ENCODE assay signal across 11 cellular contexts in the genomic region with DNA sequence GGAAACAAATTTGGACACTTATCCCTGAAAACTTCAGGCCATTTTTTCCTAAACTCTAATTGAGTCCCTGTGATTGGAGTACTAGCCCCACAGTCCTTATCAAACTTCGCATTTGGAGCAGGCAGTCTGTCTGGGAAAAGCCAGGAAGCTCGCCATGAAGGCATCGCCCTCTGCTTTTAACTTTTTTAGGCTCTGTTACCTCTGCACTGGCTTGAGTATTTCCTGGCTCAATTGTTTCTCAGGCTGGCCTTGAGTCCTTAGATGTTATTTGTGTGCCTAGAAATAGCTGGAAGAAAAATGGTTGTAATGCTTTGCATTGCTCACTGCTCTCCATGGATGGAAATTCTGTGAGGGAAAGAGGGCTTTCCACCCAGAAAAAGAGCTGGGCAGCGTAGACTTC. TPM values are rescaled to one million over a fixed set of nuclear protein-coding genes. Genes with fewer than 3 reads are reported as not detected.
DNase-seq lines count a peak whose midpoint lies in the region; ATAC-seq and TF ChIP-seq lines count a peak whose summit lies in the region.
"Had no signal": no experiment of that assay in that cellular context is flagged by ENCODE, and none has a peak within 500 bp of the region (broad histone marks: within the 10 kb centered on the region; RNA-seq: fewer than 3 reads in every experiment).

No MANE protein-coding gene starts in this region.

- 51 to 90% methylated on average over 2 to 4 of the region's 4 CpGs for WGBS in transverse colon (ENCODE audit: low coverage in 1 of 2), 2 donors

- H3K9me3 Mint-ChIP-seq in nephron progenitor cell, result no peaks in the 10 kb centered on the region
- no peaks in the 10 kb centered on the region for H3K9me3 Mint-ChIP-seq in effector memory CD8-positive, alpha-beta T cell
- H3K9me3 Mint-ChIP-seq: activated CD4-positive, alpha-beta memory T cell treated with anti-CD3 and anti-CD28 coated beads, Interleukin-2, amount 10 ng/mL, durations not matched to agents 7 days and 5 days; activated naive CD8-positive, alpha-beta T cell treated with anti-CD3 and anti-CD28 coated beads, Interleukin-2, amount 50 U/mL, for 24 hours had no signal

- H3K9ac ChIP-seq in SK-N-MC (ENCODE audit: insufficient read length), result no peak overlapping the region
- no peak overlapping the region for H3K9ac ChIP-seq in fibroblast of lung (ENCODE audit: insufficient read depth, low read length)

- H3K4me1 Mint-ChIP-seq in nephron progenitor cell, result peaks cover 84% of the 10 kb centered on the region
- peaks cover 76% of the 10 kb centered on the region in 2 donors for H3K4me1 Mint-ChIP-seq in effector memory CD8-positive, alpha-beta T cell (ENCODE audit: low read depth in 2 of 2)

- H3K27ac ChIP-seq in SK-N-MC (peak overlapping the region; percentile 43), fibroblast of lung (ENCODE audit: insufficient read depth, low read length) (peak overlapping the region; percentile 20), transverse colon (peak overlapping the region; percentile 99 to 100 (median 99))

- no peak for TF ChIP-seq POLR2A in transverse colon (IDR thresholded peaks at IDR 0.05)

- DNase-seq in SK-N-MC (ENCODE audit: low read depth, low spot score), result no peak
- DNase-seq in fibroblast of lung (ENCODE audit: low read depth in 2 of 2), result no peak
- DNase-seq in nephron progenitor cell, result no peak
- DNase-seq in transverse colon, result no peak
- no peak for DNase-seq in cerebellar cortex (ENCODE audit: low spot score)
- DNase-seq in stimulated activated CD4-positive, alpha-beta T cell treated with anti-CD3 and anti-CD28 coated beads, Interleukin-4, amount 100 ng/mL, for 4 hours, result no peak
- DNase-seq in nucleus accumbens (lab: John Stamatoyannopoulos, UW), result no peak
- no peak for DNase-seq in effector memory CD8-positive, alpha-beta T cell
- DNase-seq: activated CD4-positive, alpha-beta memory T cell treated with anti-CD3 and anti-CD28 coated beads, Interleukin-2, amount 10 ng/mL, durations not matched to agents 7 days and 5 days; activated naive CD8-positive, alpha-beta T cell treated with anti-CD3 and anti-CD28 coated beads, Interleukin-2, amount 50 U/mL, for 24 hours; midbrain had no signal

- intact Hi-C loops in transverse colon (cut with DNase I; ENCODE audit: low total_unique reads), result no loop called here

- TF ChIP-seq CTCF in fibroblast of lung (conservative IDR thresholded peaks at IDR 0.05 in 1 of 2, IDR thresholded peaks at IDR 0.05 in 1 of 2; ENCODE audit: low read depth in 1 of 2, low read length in 2 of 2) (no peak), nephron progenitor cell (IDR thresholded peaks at IDR 0.05) (no peak), transverse colon (IDR thresholded peaks at IDR 0.05) (no peak)

- peaks cover 38% of the 10 kb centered on the region for H3K4me1 ChIP-seq in fibroblast of lung (ENCODE audit: control insufficient read depth, extremely low read depth, insufficient read depth, low read length)
- peaks cover 78 to 84% (median 82%) of the 10 kb centered on the region in 4 donors for H3K4me1 ChIP-seq in transverse colon

- no peak overlapping the region for H3K4me3 ChIP-seq in SK-N-MC
- H3K4me3 ChIP-seq in fibroblast of lung (replicated peaks in 1 of 4; ENCODE audit: control extremely low read depth in 1 of 4, insufficient read depth in 1 of 4, low read depth in 3 of 4, low read length in 4 of 4), result no peak overlapping the region
- no peak overlapping the region for H3K4me3 ChIP-seq in transverse colon

- TF ChIP-seq EP300 in transverse colon (IDR thresholded peaks at IDR 0.05; ENCODE audit: low read depth), result no peak

- no peak for ATAC-seq in effector memory CD8-positive, alpha-beta T cell (replicated peaks)
- ATAC-seq: activated naive CD8-positive, alpha-beta T cell treated with anti-CD3 and anti-CD28 coated beads, Interleukin-2, amount 50 U/mL, for 24 hours had no signal

- H3K27me3 ChIP-seq in fibroblast of lung (ENCODE audit: control insufficient read depth, insufficient read depth, low read length) (no peaks in the 10 kb centered on the region), transverse colon (no peaks in the 10 kb centered on the region)

- H3K36me3 ChIP-seq in SK-N-MC (ENCODE audit: insufficient read depth, low read length) (peaks cover 5% of the 10 kb centered on the region; the same call in 1 of the 2 replicates), fibroblast of lung (ENCODE audit: control insufficient read depth, insufficient read depth, low read length) (no peaks in the 10 kb centered on the region), transverse colon (no peaks in the 10 kb centered on the region)

- no peak overlapping the region for H3K4me3 Mint-ChIP-seq in nephron progenitor cell
- H3K4me3 Mint-ChIP-seq in effector memory CD8-positive, alpha-beta T cell, result peak overlapping the region in 1 of 2 donors; percentile 86
- H3K4me3 Mint-ChIP-seq: activated CD4-positive, alpha-beta memory T cell treated with anti-CD3 and anti-CD28 coated beads, Interleukin-2, amount 10 ng/mL, durations not matched to agents 7 days and 5 days; activated naive CD8-positive, alpha-beta T cell treated with anti-CD3 and anti-CD28 coated beads, Interleukin-2, amount 50 U/mL, for 24 hours had no signal

- no peak overlapping the region for H3K4me2 ChIP-seq in fibroblast of lung (ENCODE audit: extremely low read depth, insufficient read depth, low read length)

- H3K27me3 Mint-ChIP-seq in nephron progenitor cell (ENCODE audit: low read depth, poor library complexity), result no peaks in the 10 kb centered on the region
- H3K27me3 Mint-ChIP-seq in effector memory CD8-positive, alpha-beta T cell, result no peaks in the 10 kb centered on the region
- H3K27me3 Mint-ChIP-seq: activated CD4-positive, alpha-beta memory T cell treated with anti-CD3 and anti-CD28 coated beads, Interleukin-2, amount 10 ng/mL, durations not matched to agents 7 days and 5 days; activated naive CD8-positive, alpha-beta T cell treated with anti-CD3 and anti-CD28 coated beads, Interleukin-2, amount 50 U/mL, for 24 hours had no signal

- in situ Hi-C loops in transverse colon (cut with MboI; ENCODE audit: low pct_ligation_motif_present in 1 of 4, low pct_unique_long_range_greater_than_20kb in 1 of 4, low sequenced_read_pairs in 3 of 4), result no loop called here

- no peaks in the 10 kb centered on the region for H3K9me3 ChIP-seq in SK-N-MC (ENCODE audit: low read depth, low read length)
- H3K9me3 ChIP-seq in fibroblast of lung (ENCODE audit: control insufficient read depth, insufficient read depth, low read depth, low read length), result no peaks in the 10 kb centered on the region
- H3K9me3 ChIP-seq in transverse colon, result no peaks in the 10 kb centered on the region

- peaks cover 88% of the 10 kb centered on the region for H3K79me2 ChIP-seq in fibroblast of lung (ENCODE audit: control insufficient read depth, insufficient read depth, low read length)

- peak overlapping the region; percentile 88 for H3K27ac Mint-ChIP-seq in nephron progenitor cell
- H3K27ac Mint-ChIP-seq in effector memory CD8-positive, alpha-beta T cell, result peak overlapping the region in 1 of 2 donors; percentile 87
- H3K27ac Mint-ChIP-seq: activated CD4-positive, alpha-beta memory T cell treated with anti-CD3 and anti-CD28 coated beads, Interleukin-2, amount 10 ng/mL, durations not matched to agents 7 days and 5 days; activated naive CD8-positive, alpha-beta T cell treated with anti-CD3 and anti-CD28 coated beads, Interleukin-2, amount 50 U/mL, for 24 hours had no signal

- H3K36me3 Mint-ChIP-seq in nephron progenitor cell (ENCODE audit: low read depth), result peaks cover 9% of the 10 kb centered on the region
- peaks cover 31% of the 10 kb centered on the region for H3K36me3 Mint-ChIP-seq in effector memory CD8-positive, alpha-beta T cell (ENCODE audit: insufficient read depth)

- H2AFZ ChIP-seq in fibroblast of lung (ENCODE audit: low read length), result no peak overlapping the region

- H4K20me1 ChIP-seq in fibroblast of lung (ENCODE audit: control insufficient read depth, extremely low read depth, insufficient read depth, low read length), result no peaks in the 10 kb centered on the region

RNA-seq across cellular contexts. Expression of a gene that starts 24.2 kb away (rescaled TPM):
- total RNA-seq in fibroblast of lung, result 65.0 and 127 TPM in 2 replicates
- polyA plus RNA-seq in fibroblast of lung, result 363 and 683 TPM in 2 replicates
- polyA plus RNA-seq in fibroblast of lung (2012), result 608 and 1,180 TPM in 2 replicates
- 641 and 1,577 TPM in 2 replicates for polyA minus RNA-seq in fibroblast of lung (ENCODE audit: low replicate concordance)
- 1,000 to 10,000 TPM in 1 of 4 donors, 100 to 1,000 TPM in 3; 458 to 1,080 (median 723) TPM for total RNA-seq in transverse colon

RNA-seq across cellular contexts. Expression of a gene that starts 52.7 kb away (rescaled TPM):
- total RNA-seq in fibroblast of lung (198 and 334 TPM in 2 replicates), transverse colon (100 to 1,000 TPM; 267 to 660 (median 460) TPM)
- polyA plus RNA-seq in fibroblast of lung, result 171 and 280 TPM in 2 replicates
- 288 and 298 TPM in 2 replicates for polyA plus RNA-seq in fibroblast of lung (2012)
- 519 and 653 TPM in 2 replicates for polyA minus RNA-seq in fibroblast of lung (ENCODE audit: low replicate concordance)

RNA-seq across cellular contexts. Expression of a gene that starts 53.9 kb away (rescaled TPM):
- total RNA-seq in fibroblast of lung, result under 0.01 and 0.17 TPM in 2 replicates
- polyA plus RNA-seq in fibroblast of lung, result 0.09 and 0.12 TPM in 2 replicates
- polyA plus RNA-seq in fibroblast of lung (2012), result 0.27 TPM in 1 of 2 replicates, not detected in the other
- not detected in 2 replicates for polyA minus RNA-seq in fibroblast of lung (ENCODE audit: low replicate concordance)
- 10 to 100 TPM in 2 of 4 donors, 1 to 10 TPM in 1, not detected in 1; 4.0 to 49.0 (median 11.1) TPM for total RNA-seq in transverse colon

Comparison
In these comparisons a context has a peak if more than half of its experiments do, and no peak if none do; other contexts are left out.
1. H3K27ac ChIP-seq: peak in every context shown above with its lines; median percentile 99 in transverse colon; 43 in SK-N-MC; 20 in fibroblast of lung.